In genomic region chr10:130756651-130757050, GRCh38 we compare ENCODE assay signal across 22 cellular contexts.
DNase-seq lines count a peak whose midpoint lies in the region; ATAC-seq and TF ChIP-seq lines count a peak whose summit lies in the region.
"Had no signal": no experiment of that assay in that cellular context is flagged by ENCODE, and none has a peak within 500 bp of the region (broad histone marks: within the 10 kb centered on the region; RNA-seq: fewer than 3 reads in every experiment).

No MANE protein-coding gene starts in this region.

- peak overlapping the region in 6 of 11 experiments; percentile 2 to 33 (median 26); a peak in 9 of 22 replicates for H3K4me2 ChIP-seq in BLaER1 treated with 17β-estradiol and CSF1 and Interleukin-3, amounts not matched to agents 10 nM and 100 nM
- H3K4me2 ChIP-seq: SK-N-SH had no signal

- H3K9ac ChIP-seq in BLaER1 treated with 17β-estradiol and CSF1 and Interleukin-3, amounts not matched to agents 10 nM and 100 nM = no peak overlapping the region
- no peak overlapping the region for H3K9ac ChIP-seq in SK-N-MC (ENCODE audit: insufficient read length)
- H3K9ac ChIP-seq: SK-N-SH had no signal

- H3K27ac ChIP-seq in BLaER1 treated with 17β-estradiol and CSF1 and Interleukin-3, amounts not matched to agents 10 nM and 100 nM = no peak overlapping the region
- H3K27ac ChIP-seq in SK-N-MC (peak overlapping the region; percentile 88), upper lobe of right lung (no peak overlapping the region)
- H3K27ac ChIP-seq: HL-60 had no signal

- H3K9me3 ChIP-seq in BLaER1 treated with 17β-estradiol and CSF1 and Interleukin-3, amounts not matched to agents 10 nM and 100 nM (replicated peaks in 1 of 11) = peaks cover 0 to 19% (median 12%) of the 10 kb centered on the region in 11 experiments; a peak in 15 of 22 replicates
- H3K9me3 ChIP-seq in SK-N-MC (ENCODE audit: low read depth, low read length) = no peaks in the 10 kb centered on the region
- H3K9me3 ChIP-seq in upper lobe of right lung = no peaks in the 10 kb centered on the region
- H3K9me3 ChIP-seq: SK-N-SH had no signal

- no peak overlapping the region for H3K4me3 ChIP-seq in BLaER1 treated with 17β-estradiol and CSF1 and Interleukin-3, amounts not matched to agents 10 nM and 100 nM
- H3K4me3 ChIP-seq in SK-N-MC = 0 out of 2 replicates have a peak overlapping the region, but pooled peaks have one; percentile 12
- H3K4me3 ChIP-seq in upper lobe of right lung = no peak overlapping the region

- DNase-seq in SK-N-MC (ENCODE audit: low read depth, low spot score) = no peak
- DNase-seq in posterior vena cava (ENCODE audit: low spot score) = peak; percentile 25
- DNase-seq in upper lobe of right lung = peak; percentile 26
- DNase-seq in C1 segment of cervical spinal cord (lab: John Stamatoyannopoulos, UW) = no peak
- no peak for DNase-seq in NCI-H1694 (lab: John Stamatoyannopoulos, UW)
- DNase-seq: CD4-positive, CD25-positive, alpha-beta regulatory T cell; HCEC 1CT; NCI-H1092; NCI-H1417 treated with DMSO at 0.1 percent for 48 hours; NCI-H187; NCI-H2081 treated with DMSO at 0.1 percent for 48 hours; NCI-H2171; NCI-H226; NCI-H510A; NCI-H69; SIG-M5; SW 1271 had no signal

- TF ChIP-seq CTCF in upper lobe of right lung (IDR thresholded peaks at IDR 0.05) = no peak

- no peaks in the 10 kb centered on the region for H4K20me1 ChIP-seq in BLaER1 treated with 17β-estradiol and CSF1 and Interleukin-3, amounts not matched to agents 10 nM and 100 nM

- no peaks in the 10 kb centered on the region for H3K36me3 ChIP-seq in BLaER1 treated with 17β-estradiol and CSF1 and Interleukin-3, amounts not matched to agents 10 nM and 100 nM
- H3K36me3 ChIP-seq in SK-N-MC (ENCODE audit: insufficient read depth, low read length) (no peaks in the 10 kb centered on the region), upper lobe of right lung (no peaks in the 10 kb centered on the region)

- intact Hi-C loops in posterior vena cava (cut with DNase I) (no loop called here), upper lobe of right lung (cut with DNase I) (no loop called here)

- H3K4me1 ChIP-seq in BLaER1 treated with 17β-estradiol and CSF1 and Interleukin-3, amounts not matched to agents 10 nM and 100 nM = peaks cover 0 to 17% (median 9%) of the 10 kb centered on the region in 10 experiments; a peak in 10 of 20 replicates
- no peaks in the 10 kb centered on the region for H3K4me1 ChIP-seq in upper lobe of right lung

- H3K27me3 ChIP-seq in BLaER1 treated with 17β-estradiol and CSF1 and Interleukin-3, amounts not matched to agents 10 nM and 100 nM = no peaks in the 10 kb centered on the region
- no peaks in the 10 kb centered on the region for H3K27me3 ChIP-seq in upper lobe of right lung

- no peak for ATAC-seq in upper lobe of right lung
- ATAC-seq in GM21619 (IDR thresholded peaks at IDR 0.05; ENCODE audit: unreplicated experiment) = no peak
- ATAC-seq: Panc1 had no signal

Comparison
In these comparisons a context has a peak if more than half of its experiments do, and no peak if none do; other contexts are left out.
1. DNase-seq: peak in posterior vena cava (single experiment) and upper lobe of right lung (single experiment); none in SK-N-MC (single experiment), C1 segment of cervical spinal cord (0 of 14) and NCI-H1694 (single experiment).